10 cellular contexts compared by ENCODE assay signal in genomic region chr15:95291878-95292472, GRCh38.
DNase-seq lines count a peak whose midpoint lies in the region; ATAC-seq and TF ChIP-seq lines count a peak whose summit lies in the region.
"Had no signal": no experiment of that assay in that cellular context is flagged by ENCODE, and none has a peak within 500 bp of the region (broad histone marks: within the 10 kb centered on the region; RNA-seq: fewer than 3 reads in every experiment).

No MANE protein-coding gene starts in this region.

- H3K27me3 Mint-ChIP-seq in glutamatergic neuron (ENCODE audit: unreplicated experiment), result peaks cover 3% of the 10 kb centered on the region
- H3K27me3 Mint-ChIP-seq in activated T-cell treated with anti-CD3 and anti-CD28 coated beads, Interleukin-2, amount 50 U/mL, for 24 hours, result peaks cover 75% of the 10 kb centered on the region

- H3K9me3 Mint-ChIP-seq in glutamatergic neuron (ENCODE audit: unreplicated experiment), result no peaks in the 10 kb centered on the region
- no peaks in the 10 kb centered on the region for H3K9me3 Mint-ChIP-seq in activated T-cell treated with anti-CD3 and anti-CD28 coated beads, Interleukin-2, amount 50 U/mL, for 24 hours

- H3K4me1 ChIP-seq in RWPE2 (ENCODE audit: insufficient read depth, poor library complexity, severe bottlenecking), result no peaks in the 10 kb centered on the region
- peaks cover 0 to 31% of the 10 kb centered on the region in 2 donors for H3K4me1 ChIP-seq in thoracic aorta (ENCODE audit: control insufficient read depth in 1 of 2, low read depth in 2 of 2)
- H3K4me1 ChIP-seq: BLaER1 had no signal

- H3K27ac Mint-ChIP-seq in glutamatergic neuron (ENCODE audit: unreplicated experiment), result no peak overlapping the region
- H3K27ac Mint-ChIP-seq in activated T-cell treated with anti-CD3 and anti-CD28 coated beads, Interleukin-2, amount 50 U/mL, for 24 hours, result no peak overlapping the region

- H3K27ac ChIP-seq in RWPE2 (ENCODE audit: poor library complexity, severe bottlenecking) (no peak overlapping the region), thoracic aorta (no peak overlapping the region)
- H3K27ac ChIP-seq: BLaER1, skin epidermis had no signal

- H3K36me3 Mint-ChIP-seq in glutamatergic neuron (ENCODE audit: unreplicated experiment), result no peaks in the 10 kb centered on the region
- H3K36me3 Mint-ChIP-seq in activated T-cell treated with anti-CD3 and anti-CD28 coated beads, Interleukin-2, amount 50 U/mL, for 24 hours (ENCODE audit: low read depth), result no peaks in the 10 kb centered on the region

- peaks cover 10% of the 10 kb centered on the region for H3K4me1 Mint-ChIP-seq in glutamatergic neuron (ENCODE audit: low read depth, unreplicated experiment)
- H3K4me1 Mint-ChIP-seq in activated T-cell treated with anti-CD3 and anti-CD28 coated beads, Interleukin-2, amount 50 U/mL, for 24 hours (ENCODE audit: low read depth), result no peaks in the 10 kb centered on the region

- no peaks in the 10 kb centered on the region for H3K36me3 ChIP-seq in RWPE2 (ENCODE audit: low read depth)
- H3K36me3 ChIP-seq in thoracic aorta, result no peaks in the 10 kb centered on the region
- H3K36me3 ChIP-seq: BLaER1 had no signal

- TF ChIP-seq CTCF in RWPE2 (IDR thresholded peaks at IDR 0.05; ENCODE audit: poor library complexity, severe bottlenecking), result peak; percentile 96
- peak; percentile 91 for TF ChIP-seq CTCF in glutamatergic neuron (IDR thresholded peaks at IDR 0.05; ENCODE audit: partially characterized antibody, unreplicated experiment)
- peak; percentile 57 for TF ChIP-seq CTCF in thoracic aorta (IDR thresholded peaks at IDR 0.05)

- H3K9me3 ChIP-seq in RWPE2 (ENCODE audit: severe bottlenecking) (no peaks in the 10 kb centered on the region), thoracic aorta (no peaks in the 10 kb centered on the region)
- H3K9me3 ChIP-seq: BLaER1 had no signal

- H3K4me3 ChIP-seq in RWPE2 (ENCODE audit: severe bottlenecking), result no peak overlapping the region
- no peak overlapping the region for H3K4me3 ChIP-seq in thoracic aorta
- H3K4me3 ChIP-seq: BLaER1, skin epidermis had no signal

- DNase-seq in NCI-H1092 treated with DMSO at 0.1 percent for 48 hours (lab: John Stamatoyannopoulos, UW), result peak; percentile 2
- DNase-seq in NCI-H1092 (lab: John Stamatoyannopoulos, UW), result no peak
- DNase-seq in RWPE2 (ENCODE audit: low spot score), result no peak
- no peak for DNase-seq in glutamatergic neuron
- DNase-seq in thoracic aorta (ENCODE audit: low spot score), result no peak
- DNase-seq in activated T-cell treated with anti-CD3 and anti-CD28 coated beads, Interleukin-2, amount 50 U/mL, for 24 hours, result no peak

- ATAC-seq in HG02938 (IDR thresholded peaks at IDR 0.05; ENCODE audit: unreplicated experiment) (peak; percentile 57), RWPE2 (ENCODE audit: low read depth) (peak; percentile 68), thoracic aorta (ENCODE audit: insufficient number of reproducible peaks, low FRiP score, low read depth) (no peak), GM18517 (IDR thresholded peaks at IDR 0.05; ENCODE audit: unreplicated experiment) (no peak)

- no peak overlapping the region for H3K4me3 Mint-ChIP-seq in glutamatergic neuron (ENCODE audit: unreplicated experiment)
- no peak overlapping the region for H3K4me3 Mint-ChIP-seq in activated T-cell treated with anti-CD3 and anti-CD28 coated beads, Interleukin-2, amount 50 U/mL, for 24 hours

- H3K27me3 ChIP-seq in RWPE2 (ENCODE audit: insufficient read depth, poor library complexity, severe bottlenecking), result no peaks in the 10 kb centered on the region
- H3K27me3 ChIP-seq in thoracic aorta (replicated peaks; ENCODE audit: insufficient read depth), result no peaks in the 10 kb centered on the region
- H3K27me3 ChIP-seq: BLaER1 had no signal

Comparison
In these comparisons a context has a peak if more than half of its experiments do, and no peak if none do; other contexts are left out.
1. ATAC-seq: peak in HG02938 (single experiment) and RWPE2 (single experiment); none in thoracic aorta (single experiment) and GM18517 (single experiment).
2. Peak in every context shown above with its lines, with median percentiles within 50 percentile points of each other: CTCF ChIP-seq.